Comparison of ENCODE assay signal across 14 cellular contexts in genomic region chr3:71035886-71036285, GRCh38.
DNase-seq lines count a peak whose midpoint lies in the region; ATAC-seq and TF ChIP-seq lines count a peak whose summit lies in the region.
"Had no signal": no experiment of that assay in that cellular context is flagged by ENCODE, and none has a peak within 500 bp of the region (broad histone marks: within the 10 kb centered on the region; RNA-seq: fewer than 3 reads in every experiment).

No MANE protein-coding gene starts in this region.

- WGBS in heart left ventricle, 4 donors: 49 to 73% (median 62%) methylated on average over 5 of the region's 5 CpGs
- 41 to 65% methylated on average over 5 of the region's 5 CpGs for WGBS in heart right ventricle, 2 donors
- WGBS in mesenchymal stem cell: 77% methylated on average over 5 of the region's 5 CpGs
- 43 to 58% methylated on average over 5 of the region's 5 CpGs for WGBS in transverse colon (ENCODE audit: low coverage in 1 of 2), 2 donors

- no peak overlapping the region for H3K14ac ChIP-seq in mesenchymal stem cell (ENCODE audit: low read length in 2 of 2)

- H3K27me3 ChIP-seq in heart left ventricle (no peaks in the 10 kb centered on the region), heart right ventricle (no peaks in the 10 kb centered on the region), mesenchymal stem cell (ENCODE audit: control insufficient read depth in 1 of 2, insufficient read depth in 1 of 2, low read length in 2 of 2) (no peaks in the 10 kb centered on the region), transverse colon (no peaks in the 10 kb centered on the region)
- H3K27me3 ChIP-seq: BLaER1, breast epithelium had no signal

- no peak for TF ChIP-seq EP300 in transverse colon (IDR thresholded peaks at IDR 0.05; ENCODE audit: low read depth)

- H3K9ac ChIP-seq in mesenchymal stem cell (ENCODE audit: low read length): peak overlapping the region; percentile 9
- H3K9ac ChIP-seq: BLaER1 had no signal

- peaks cover 92% of the 10 kb centered on the region for H3K36me3 Mint-ChIP-seq in activated naive CD8-positive, alpha-beta T cell treated with anti-CD3 and anti-CD28 coated beads, Interleukin-2, amount 50 U/mL, for 24 hours (ENCODE audit: low read depth)

- H4K8ac ChIP-seq in mesenchymal stem cell (ENCODE audit: low read length): no peak overlapping the region

- H2AK5ac ChIP-seq in mesenchymal stem cell (ENCODE audit: low read length, severe bottlenecking): no peak overlapping the region

- peaks cover 9 to 77% (median 49%) of the 10 kb centered on the region in 12 donors for H3K4me1 ChIP-seq in heart left ventricle
- peaks cover 6 to 88% (median 55%) of the 10 kb centered on the region in 9 donors for H3K4me1 ChIP-seq in heart right ventricle
- peaks cover 4% of the 10 kb centered on the region for H3K4me1 ChIP-seq in mesenchymal stem cell (ENCODE audit: control insufficient read depth, insufficient read depth, low read depth, low read length)
- H3K4me1 ChIP-seq in transverse colon: peaks cover 24 to 78% (median 52%) of the 10 kb centered on the region in 4 donors
- H3K4me1 ChIP-seq: breast epithelium had no signal

- no peak overlapping the region for H2BK120ac ChIP-seq in mesenchymal stem cell (ENCODE audit: low read depth, low read length)

- H3K4me3 Mint-ChIP-seq in activated naive CD8-positive, alpha-beta T cell treated with anti-CD3 and anti-CD28 coated beads, Interleukin-2, amount 50 U/mL, for 24 hours: no peak overlapping the region
- H3K4me3 Mint-ChIP-seq: stimulated activated naive B cell treated with anti-CD40 and anti-IgM and Interleukin-4, amounts not matched to agents 10 μg/mL and 1 μg/mL and 100 μg/mL, for 72 hours had no signal

- H3K27ac ChIP-seq in heart left ventricle: peak overlapping the region in 2 of 12 donors; percentile 42 to 69
- H3K27ac ChIP-seq in heart right ventricle: peak overlapping the region in 2 of 10 donors; percentile 38 to 41
- H3K27ac ChIP-seq in mesenchymal stem cell (ENCODE audit: low read length, poor library complexity, severe bottlenecking): no peak overlapping the region
- peak overlapping the region; percentile 69 to 79 (median 72) for H3K27ac ChIP-seq in transverse colon
- H3K27ac ChIP-seq: BLaER1 had no signal

- no peak overlapping the region for H2BK5ac ChIP-seq in mesenchymal stem cell (ENCODE audit: low read depth, low read length, poor library complexity, severe bottlenecking)

- H3K23ac ChIP-seq in mesenchymal stem cell (ENCODE audit: low read length in 2 of 2): no peak overlapping the region

- in situ Hi-C loops in transverse colon (cut with MboI; ENCODE audit: low pct_ligation_motif_present in 1 of 4, low pct_unique_long_range_greater_than_20kb in 1 of 4, low sequenced_read_pairs in 3 of 4): no loop called here

- no peaks in the 10 kb centered on the region for H3K27me3 Mint-ChIP-seq in activated naive CD8-positive, alpha-beta T cell treated with anti-CD3 and anti-CD28 coated beads, Interleukin-2, amount 50 U/mL, for 24 hours
- H3K27me3 Mint-ChIP-seq: stimulated activated naive B cell treated with anti-CD40 and anti-IgM and Interleukin-4, amounts not matched to agents 10 μg/mL and 1 μg/mL and 100 μg/mL, for 72 hours had no signal

- H3K36me3 ChIP-seq in heart left ventricle: peaks cover 0 to 71% (median 49%) of the 10 kb centered on the region in 9 donors
- H3K36me3 ChIP-seq in heart right ventricle: peaks cover 0 to 71% (median 23%) of the 10 kb centered on the region in 9 donors
- H3K36me3 ChIP-seq in mesenchymal stem cell (ENCODE audit: control insufficient read depth in 1 of 2, insufficient read depth in 2 of 2, low read depth in 1 of 2, low read length in 2 of 2): peaks cover 24 to 100% of the 10 kb centered on the region in 2 experiments
- peaks cover 0 to 9% (median 4%) of the 10 kb centered on the region in 4 donors for H3K36me3 ChIP-seq in transverse colon

- no peak overlapping the region for H3K4me3 ChIP-seq in heart left ventricle
- H3K4me3 ChIP-seq in heart right ventricle: no peak overlapping the region
- no peak overlapping the region for H3K4me3 ChIP-seq in mesenchymal stem cell (ENCODE audit: insufficient read depth in 1 of 2, low read depth in 1 of 2, low read length in 2 of 2)
- H3K4me3 ChIP-seq in transverse colon: no peak overlapping the region
- H3K4me3 ChIP-seq: BLaER1, breast epithelium had no signal

- peak overlapping the region; percentile 78 for H3K27ac Mint-ChIP-seq in activated naive CD8-positive, alpha-beta T cell treated with anti-CD3 and anti-CD28 coated beads, Interleukin-2, amount 50 U/mL, for 24 hours

- no peak for DNase-seq in heart left ventricle
- DNase-seq in heart right ventricle: no peak
- no peak for DNase-seq in activated naive CD8-positive, alpha-beta T cell treated with anti-CD3 and anti-CD28 coated beads, Interleukin-2, amount 50 U/mL, for 24 hours
- peak; percentile 38 for DNase-seq in mesenchymal stem cell
- no peak for DNase-seq in transverse colon
- DNase-seq in GM20000 (ENCODE audit: low spot score): no peak
- DNase-seq: activated CD4-positive, CD25-positive, alpha-beta regulatory T cell treated with anti-CD3 and anti-CD28 coated beads, Interleukin-2, amount 50 U/mL, for 72 hours; retina; stimulated activated CD4-positive, alpha-beta T cell treated with anti-CD3 and anti-CD28 coated beads, Interleukin-4, amount 100 ng/mL, for 1 hour; stimulated activated naive B cell treated with anti-CD40 and anti-IgM and Interleukin-4, amounts not matched to agents 10 μg/mL and 1 μg/mL and 100 μg/mL, for 72 hours had no signal

- H2BK15ac ChIP-seq in mesenchymal stem cell (ENCODE audit: low read depth, poor library complexity, severe bottlenecking): no peak overlapping the region

- no peak overlapping the region for H2AFZ ChIP-seq in mesenchymal stem cell (ENCODE audit: low read depth, low read length)

- peak overlapping the region in 1 of 2 experiments; percentile 32 for H3K18ac ChIP-seq in mesenchymal stem cell (ENCODE audit: low read depth in 1 of 2, low read length in 2 of 2)

- no peak overlapping the region for H2BK12ac ChIP-seq in mesenchymal stem cell (ENCODE audit: low read length in 2 of 2)

- H3K9me3 ChIP-seq in heart left ventricle (no peaks in the 10 kb centered on the region), heart right ventricle (no peaks in the 10 kb centered on the region), mesenchymal stem cell (ENCODE audit: control insufficient read depth, low read length) (no peaks in the 10 kb centered on the region), transverse colon (no peaks in the 10 kb centered on the region)
- H3K9me3 ChIP-seq: BLaER1, breast epithelium had no signal

- ATAC-seq in heart left ventricle: peak in 3 of 4 donors; percentile 13 to 28 (median 19)
- no peak for ATAC-seq in heart right ventricle
- ATAC-seq in activated naive CD8-positive, alpha-beta T cell treated with anti-CD3 and anti-CD28 coated beads, Interleukin-2, amount 50 U/mL, for 24 hours: no peak
- ATAC-seq in GM18520 (IDR thresholded peaks at IDR 0.05; ENCODE audit: unreplicated experiment): no peak
- no peak for ATAC-seq in HG02642 (IDR thresholded peaks at IDR 0.05; ENCODE audit: poor library complexity, unreplicated experiment)
- ATAC-seq: stimulated activated naive B cell treated with anti-CD40 and anti-IgM and Interleukin-4, amounts not matched to agents 10 μg/mL and 1 μg/mL and 100 μg/mL, for 72 hours had no signal

- H3K4ac ChIP-seq in mesenchymal stem cell (ENCODE audit: low read depth in 1 of 2, low read length in 2 of 2): no peak overlapping the region

- intact Hi-C loops in heart left ventricle (cut with DNase I): no loop called here
- intact Hi-C loops in heart right ventricle (cut with DNase I): loop anchor here in 1 of 10 donors (10.0 kb wide), 1 partner anchor 209 kb away; no protein-coding TSS in a partner anchor
- intact Hi-C loops in transverse colon (cut with DNase I; ENCODE audit: low total_unique reads): no loop called here

- peaks cover 94% of the 10 kb centered on the region for H3K4me1 Mint-ChIP-seq in activated naive CD8-positive, alpha-beta T cell treated with anti-CD3 and anti-CD28 coated beads, Interleukin-2, amount 50 U/mL, for 24 hours

- TF ChIP-seq POLR2A in heart left ventricle (IDR thresholded peaks at IDR 0.05): no peak
- TF ChIP-seq POLR2A in transverse colon (IDR thresholded peaks at IDR 0.05): no peak

- TF ChIP-seq CTCF in heart left ventricle (IDR thresholded peaks at IDR 0.05) (no peak), heart right ventricle (IDR thresholded peaks at IDR 0.05) (no peak), transverse colon (IDR thresholded peaks at IDR 0.05) (no peak), GM20000 (IDR thresholded peaks at IDR 0.05; ENCODE audit: extremely low read depth, missing control alignments) (no peak)

- no peak overlapping the region for H4K91ac ChIP-seq in mesenchymal stem cell (ENCODE audit: low read length)

- no peak overlapping the region for H3K4me2 ChIP-seq in mesenchymal stem cell (ENCODE audit: low read length, poor library complexity, severe bottlenecking)
- H3K4me2 ChIP-seq: BLaER1 had no signal

- H3K9me3 Mint-ChIP-seq in activated naive CD8-positive, alpha-beta T cell treated with anti-CD3 and anti-CD28 coated beads, Interleukin-2, amount 50 U/mL, for 24 hours: no peaks in the 10 kb centered on the region
- H3K9me3 Mint-ChIP-seq: stimulated activated naive B cell treated with anti-CD40 and anti-IgM and Interleukin-4, amounts not matched to agents 10 μg/mL and 1 μg/mL and 100 μg/mL, for 72 hours had no signal

- H3K79me1 ChIP-seq in mesenchymal stem cell (replicated peaks; ENCODE audit: low read length, poor library complexity, severe bottlenecking): peaks cover 37% of the 10 kb centered on the region

Comparison
In these comparisons a context has a peak if more than half of its experiments do, and no peak if none do; other contexts are left out.
1. ATAC-seq: peak in heart left ventricle (3 of 4); none in heart right ventricle (0 of 8), activated naive CD8-positive, alpha-beta T cell treated with anti-CD3 and anti-CD28 coated beads, Interleukin-2, amount 50 U/mL, for 24 hours (single experiment), GM18520 (single experiment) and HG02642 (single experiment).